14 cellular contexts compared by ENCODE assay signal in genomic region chr2:219168526-219168925, GRCh38.
"Had no signal": no experiment of that assay in that cellular context is flagged by ENCODE, and none has a peak within 500 bp of the region (broad histone marks: within the 10 kb centered on the region; RNA-seq: fewer than 3 reads in every experiment).

No MANE protein-coding gene starts in this region.

- H3K4me1 ChIP-seq: pancreas, uterus had no signal

- H3K36me3 ChIP-seq: uterus had no signal

- H2AFZ ChIP-seq: hepatocyte had no signal

- H3K4me2 ChIP-seq: hepatocyte had no signal

- H3K27ac ChIP-seq: gastroesophageal sphincter, hepatocyte, pancreas, tibial artery, uterus had no signal

- ATAC-seq: gastroesophageal sphincter, pancreas, T-helper 17 cell had no signal

- DNase-seq: activated CD4-positive, CD25-positive, alpha-beta regulatory T cell; activated gamma-delta T cell treated with Interleukin-2 at 50 U/mL for 16 hours; activated naive CD8-positive, alpha-beta T cell treated with anti-CD3 and anti-CD28 coated beads, Interleukin-2, amount 10 ng/mL, durations not matched to agents 7 days and 5 days; activated T-cell treated with anti-CD3 and anti-CD28 coated beads, Interleukin-2, amount 50 U/mL, for 48 hours; aorta; nephron progenitor cell; pancreas; stimulated activated CD4-positive, alpha-beta T cell treated with anti-CD3 and anti-CD28 coated beads, Interleukin-4, amount 100 ng/mL, for 1 hour; stimulated activated CD8-positive, alpha-beta memory T cell treated with anti-CD3 and anti-CD28 coated beads, Interleukin-4, amount 100 ng/mL, for 48 hours; T-helper 17 cell; tibial artery; uterus had no signal

- H3K27me3 ChIP-seq: gastroesophageal sphincter, hepatocyte, pancreas, tibial artery, uterus had no signal

- H3K4me3 ChIP-seq: gastroesophageal sphincter, hepatocyte, pancreas, tibial artery, uterus had no signal

- H3K9me3 ChIP-seq: gastroesophageal sphincter, pancreas, tibial artery, uterus had no signal
